In the genomic region with DNA sequence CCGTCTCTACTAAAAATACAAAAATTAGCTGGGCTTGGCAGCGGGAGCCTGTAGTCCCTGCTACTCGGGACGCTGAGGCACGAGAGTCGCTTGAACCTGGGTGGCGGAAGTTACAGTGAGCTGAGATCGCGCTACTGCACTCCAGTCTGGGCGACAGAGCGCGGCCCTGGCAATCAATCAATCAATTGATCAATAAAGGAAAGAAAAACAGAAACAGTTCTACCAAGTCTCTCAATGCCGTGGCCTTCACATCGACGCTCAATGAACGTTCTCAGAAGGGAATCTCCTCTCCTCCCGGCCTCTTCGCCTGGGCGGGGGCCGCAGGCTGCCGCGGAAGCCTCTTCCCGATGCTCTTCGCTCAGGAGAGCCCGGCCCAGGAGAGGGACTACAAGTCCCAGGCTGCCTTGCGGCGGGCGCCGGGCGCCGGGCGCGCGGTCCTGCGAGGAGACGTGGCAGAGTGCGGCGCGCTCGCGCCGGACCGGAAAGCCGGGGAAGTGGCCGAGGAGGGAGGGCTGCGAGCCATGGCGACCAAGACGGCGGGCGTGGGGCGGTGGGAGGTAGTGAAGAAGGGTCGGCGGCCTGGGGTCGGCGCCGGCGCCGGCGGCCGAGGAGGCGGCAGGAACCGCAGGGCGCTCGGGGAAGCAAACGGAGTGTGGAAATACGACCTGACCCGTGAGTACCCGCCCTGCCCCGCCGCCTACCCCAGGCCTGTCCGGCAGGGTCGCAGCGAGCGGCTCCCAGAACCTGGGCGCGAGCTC, we compare ENCODE assay signal across 8 cellular contexts. TPM values are rescaled to one million over a fixed set of nuclear protein-coding genes. Genes with fewer than 3 reads are reported as not detected.
A peak's percentile ranks its signal among the peaks of the same experiment; 100 is the strongest.
DNase-seq lines count a peak whose midpoint lies in the region; ATAC-seq and TF ChIP-seq lines count a peak whose summit lies in the region.

A gene with protein sequence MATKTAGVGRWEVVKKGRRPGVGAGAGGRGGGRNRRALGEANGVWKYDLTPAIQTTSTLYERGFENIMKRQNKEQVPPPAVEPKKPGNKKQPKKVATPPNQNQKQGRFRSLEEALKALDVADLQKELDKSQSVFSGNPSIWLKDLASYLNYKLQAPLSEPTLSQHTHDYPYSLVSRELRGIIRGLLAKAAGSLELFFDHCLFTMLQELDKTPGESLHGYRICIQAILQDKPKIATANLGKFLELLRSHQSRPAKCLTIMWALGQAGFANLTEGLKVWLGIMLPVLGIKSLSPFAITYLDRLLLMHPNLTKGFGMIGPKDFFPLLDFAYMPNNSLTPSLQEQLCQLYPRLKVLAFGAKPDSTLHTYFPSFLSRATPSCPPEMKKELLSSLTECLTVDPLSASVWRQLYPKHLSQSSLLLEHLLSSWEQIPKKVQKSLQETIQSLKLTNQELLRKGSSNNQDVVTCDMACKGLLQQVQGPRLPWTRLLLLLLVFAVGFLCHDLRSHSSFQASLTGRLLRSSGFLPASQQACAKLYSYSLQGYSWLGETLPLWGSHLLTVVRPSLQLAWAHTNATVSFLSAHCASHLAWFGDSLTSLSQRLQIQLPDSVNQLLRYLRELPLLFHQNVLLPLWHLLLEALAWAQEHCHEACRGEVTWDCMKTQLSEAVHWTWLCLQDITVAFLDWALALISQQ (plus strand): TSS at position 471 of the 758 bp plus-strand sequence. CDS start 51 bp downstream, at position 522.

- no peaks in the 10 kb centered on the region for H3K27me3 Mint-ChIP-seq in activated T-cell treated with anti-CD3 and anti-CD28 coated beads, Interleukin-2, amount 50 U/mL, for 72 hours (ENCODE audit: low read depth)
- H3K27me3 Mint-ChIP-seq in naive thymus-derived CD4-positive, alpha-beta T cell: no peaks in the 10 kb centered on the region
- H3K27me3 Mint-ChIP-seq in stimulated activated naive B cell treated with anti-CD40 and anti-IgM and Interleukin-4, amounts not matched to agents 10 μg/mL and 1 μg/mL and 100 μg/mL, for 72 hours: no peaks in the 10 kb centered on the region

- peak within 1 kb of the TSS; percentile 93 for H3K27ac ChIP-seq in Panc1 (ENCODE audit: low read length)
- peak within 1 kb of the TSS; percentile 87 for H3K27ac ChIP-seq in naive thymus-derived CD4-positive, alpha-beta T cell (ENCODE audit: low read depth, low read length)

- peak; percentile 87 for ATAC-seq in GM21576 (IDR thresholded peaks at IDR 0.05; ENCODE audit: unreplicated experiment)
- peak; percentile 100 for ATAC-seq in Panc1
- ATAC-seq in activated T-cell treated with anti-CD3 and anti-CD28 coated beads, Interleukin-2, amount 50 U/mL, for 72 hours (replicated peaks in 1 of 2): peak; percentile 99
- peak; percentile 97 for ATAC-seq in naive thymus-derived CD4-positive, alpha-beta T cell
- peak; percentile 99 for ATAC-seq in stimulated activated naive B cell treated with anti-CD40 and anti-IgM and Interleukin-4, amounts not matched to agents 10 μg/mL and 1 μg/mL and 100 μg/mL, for 72 hours (replicated peaks)

- peaks cover 7% of the 10 kb centered on the region for H3K4me1 ChIP-seq in Panc1 (ENCODE audit: control insufficient read depth, insufficient read depth, low read length)
- H3K4me1 ChIP-seq in naive thymus-derived CD4-positive, alpha-beta T cell (ENCODE audit: control insufficient read depth in 2 of 2, insufficient read depth in 2 of 2, low read length in 2 of 2): peaks cover 11 to 19% of the 10 kb centered on the region in 2 donors

- intact Hi-C loops in Panc1 (cut with micrococcal nuclease; ENCODE audit: unreplicated experiment): no loop called here
- intact Hi-C loops in naive thymus-derived CD4-positive, alpha-beta T cell (cut with micrococcal nuclease): loop anchor here (1.0 to 5.0 kb wide), 12 partner anchors 18 to 1155 kb away; a partner anchor contains a TSS

- peak within 1 kb of the TSS; percentile 81 to 94 for H3K4me3 ChIP-seq in Panc1 (ENCODE audit: low read depth in 2 of 2, low read length in 2 of 2)
- H3K4me3 ChIP-seq in naive thymus-derived CD4-positive, alpha-beta T cell (ENCODE audit: low read length): peak within 1 kb of the TSS; percentile 99

- CTCF ChIA-PET in Panc1 (lab: Charles Lee): interaction anchor here (0.6 kb wide), 1 partner anchor 61 kb away, joined by 6 read pairs; no protein-coding TSS in a partner anchor
- CTCF ChIA-PET in naive thymus-derived CD4-positive, alpha-beta T cell (lab: Charles Lee): no interaction called here

- H3K36me3 Mint-ChIP-seq in activated T-cell treated with anti-CD3 and anti-CD28 coated beads, Interleukin-2, amount 50 U/mL, for 72 hours (ENCODE audit: insufficient read depth in 2 of 2): peaks cover 8 to 9% of the 10 kb centered on the region in 2 donors
- H3K36me3 Mint-ChIP-seq in naive thymus-derived CD4-positive, alpha-beta T cell: peaks cover 0 to 25% (median 0%) of the 10 kb centered on the region in 5 donors
- peaks cover 38 to 60% of the 10 kb centered on the region in 2 donors for H3K36me3 Mint-ChIP-seq in stimulated activated naive B cell treated with anti-CD40 and anti-IgM and Interleukin-4, amounts not matched to agents 10 μg/mL and 1 μg/mL and 100 μg/mL, for 72 hours

- H3K9me3 Mint-ChIP-seq in activated T-cell treated with anti-CD3 and anti-CD28 coated beads, Interleukin-2, amount 50 U/mL, for 72 hours: no peaks in the 10 kb centered on the region
- no peaks in the 10 kb centered on the region for H3K9me3 Mint-ChIP-seq in naive thymus-derived CD4-positive, alpha-beta T cell
- H3K9me3 Mint-ChIP-seq in stimulated activated naive B cell treated with anti-CD40 and anti-IgM and Interleukin-4, amounts not matched to agents 10 μg/mL and 1 μg/mL and 100 μg/mL, for 72 hours: no peaks in the 10 kb centered on the region

- BruUV-seq in Panc1 (replicated peaks; lab: Mats Ljungman, UMichigan): no TSS peak

- POLR2A ChIA-PET in Panc1 (lab: Charles Lee): no interaction called here
- POLR2A ChIA-PET in naive thymus-derived CD4-positive, alpha-beta T cell (lab: Charles Lee): interaction anchor here (1.0 to 3.3 kb wide), 5 partner anchors 19 to 48 kb away, joined by 3 to 28 read pairs (median 7); a partner anchor contains a TSS

- peak within 1 kb of the TSS; percentile 91 to 94 for H3K4me3 Mint-ChIP-seq in activated T-cell treated with anti-CD3 and anti-CD28 coated beads, Interleukin-2, amount 50 U/mL, for 72 hours
- peak within 1 kb of the TSS; percentile 91 to 97 (median 93) for H3K4me3 Mint-ChIP-seq in naive thymus-derived CD4-positive, alpha-beta T cell
- peak within 1 kb of the TSS; percentile 92 to 97 for H3K4me3 Mint-ChIP-seq in stimulated activated naive B cell treated with anti-CD40 and anti-IgM and Interleukin-4, amounts not matched to agents 10 μg/mL and 1 μg/mL and 100 μg/mL, for 72 hours

- peak within 1 kb of the TSS; percentile 96 for H3K27ac Mint-ChIP-seq in activated T-cell treated with anti-CD3 and anti-CD28 coated beads, Interleukin-2, amount 50 U/mL, for 72 hours
- peak within 1 kb of the TSS; percentile 84 to 95 (median 91) for H3K27ac Mint-ChIP-seq in naive thymus-derived CD4-positive, alpha-beta T cell
- peak within 1 kb of the TSS; percentile 92 for H3K27ac Mint-ChIP-seq in stimulated activated naive B cell treated with anti-CD40 and anti-IgM and Interleukin-4, amounts not matched to agents 10 μg/mL and 1 μg/mL and 100 μg/mL, for 72 hours

- no peaks in the 10 kb centered on the region for H3K9me3 ChIP-seq in Panc1 (ENCODE audit: control insufficient read depth, insufficient read depth, low read depth, low read length)
- H3K9me3 ChIP-seq in naive thymus-derived CD4-positive, alpha-beta T cell (ENCODE audit: control insufficient read depth in 2 of 3, low read length in 3 of 3): no peaks in the 10 kb centered on the region

- no peak for TF ChIP-seq EP300 in Ishikawa (IDR thresholded peaks at IDR 0.05; ENCODE audit: borderline replicate concordance)

- no peak for TF ChIP-seq RAD21 in Ishikawa (IDR thresholded peaks at IDR 0.05; ENCODE audit: low read depth)

- H3K36me3 ChIP-seq in Panc1 (ENCODE audit: control insufficient read depth, insufficient read depth, low read length): peaks cover 5% of the 10 kb centered on the region; the same call in 1 of the 2 replicates
- H3K36me3 ChIP-seq in naive thymus-derived CD4-positive, alpha-beta T cell (ENCODE audit: control insufficient read depth in 2 of 3, insufficient read depth in 3 of 3, low read length in 3 of 3): peaks cover 9 to 31% (median 10%) of the 10 kb centered on the region in 3 experiments

- in situ Hi-C loops in Panc1 (cut with HindIII; ENCODE audit: low pct_unique_long_range_greater_than_20kb, low sequenced_read_pairs): no loop called here

- peak; percentile 74 for DNase-seq in DMS53 treated with DMSO at 0.1 percent for 48 hours (lab: John Stamatoyannopoulos, UW; ENCODE audit: unreplicated experiment)
- DNase-seq in Panc1 (ENCODE audit: low read depth, low spot score): no peak
- peak; percentile 89 to 92 for DNase-seq in activated T-cell treated with anti-CD3 and anti-CD28 coated beads, Interleukin-2, amount 50 U/mL, for 72 hours
- DNase-seq in fibroblast of gingiva (ENCODE audit: low read depth): peak; percentile 88
- DNase-seq in naive thymus-derived CD4-positive, alpha-beta T cell: peak; percentile 54 to 88 (median 63)
- peak; percentile 75 for DNase-seq in stimulated activated naive B cell treated with anti-CD40 and anti-IgM and Interleukin-4, amounts not matched to agents 10 μg/mL and 1 μg/mL and 100 μg/mL, for 72 hours

- peaks cover 73% of the 10 kb centered on the region for H3K4me1 Mint-ChIP-seq in activated T-cell treated with anti-CD3 and anti-CD28 coated beads, Interleukin-2, amount 50 U/mL, for 72 hours (ENCODE audit: low read depth)
- peaks cover 24 to 63% (median 41%) of the 10 kb centered on the region in 7 donors for H3K4me1 Mint-ChIP-seq in naive thymus-derived CD4-positive, alpha-beta T cell
- peaks cover 31 to 55% of the 10 kb centered on the region in 2 donors for H3K4me1 Mint-ChIP-seq in stimulated activated naive B cell treated with anti-CD40 and anti-IgM and Interleukin-4, amounts not matched to agents 10 μg/mL and 1 μg/mL and 100 μg/mL, for 72 hours

- no peak for TF ChIP-seq CTCF in Panc1 (IDR thresholded peaks at IDR 0.05)

- no peaks in the 10 kb centered on the region for H3K27me3 ChIP-seq in Panc1 (ENCODE audit: control insufficient read depth, insufficient read depth, low read length)
- no peaks in the 10 kb centered on the region for H3K27me3 ChIP-seq in naive thymus-derived CD4-positive, alpha-beta T cell (ENCODE audit: control insufficient read depth in 2 of 2, insufficient read depth in 2 of 2, low read length in 2 of 2)

TF ChIP-seq in Ishikawa, 13 proteins besides CTCF, POLR2A, EP300 and RAD21 (continues in another document):
- TF ChIP-seq, protein P1, sequence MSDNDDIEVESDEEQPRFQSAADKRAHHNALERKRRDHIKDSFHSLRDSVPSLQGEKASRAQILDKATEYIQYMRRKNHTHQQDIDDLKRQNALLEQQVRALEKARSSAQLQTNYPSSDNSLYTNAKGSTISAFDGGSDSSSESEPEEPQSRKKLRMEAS (IDR thresholded peaks at IDR 0.05): peak; percentile 32; the same call in 1 of the 2 replicates
- TF ChIP-seq TAF1 (IDR thresholded peaks at IDR 0.05; ENCODE audit: low read depth) (peak; percentile 63), TCF12 (IDR thresholded peaks at IDR 0.05; ENCODE audit: low read depth) (peak; percentile 24; the same call in 1 of the 2 replicates)

RNA-seq across cellular contexts. Expression of the gene that starts here (rescaled TPM):
- 77.8 TPM for total RNA-seq in Panc1 (2021; ENCODE audit: unreplicated experiment)
- 58.7 TPM for polyA plus RNA-seq in Panc1 (2012; ENCODE audit: insufficient read length)
- total RNA-seq in activated T-cell treated with anti-CD3 and anti-CD28 coated beads, Interleukin-2, amount 50 U/mL, for 72 hours: 10 to 100 TPM; 50.5 to 53.6 TPM
- total RNA-seq in naive thymus-derived CD4-positive, alpha-beta T cell: 100 to 1,000 TPM in 1 of 5 experiments, 10 to 100 TPM in 4; 36.7 to 114 (median 67.5) TPM
- 10 to 100 TPM; 18.6 to 32.5 TPM for polyA plus RNA-seq in naive thymus-derived CD4-positive, alpha-beta T cell
